In genomic region chr18:44678725-44679055, GRCh38 we compare ENCODE assay signal across 8 cellular contexts. TPM values are rescaled to one million over a fixed set of nuclear protein-coding genes. Genes with fewer than 3 reads are reported as not detected.
DNase-seq lines count a peak whose midpoint lies in the region; ATAC-seq and TF ChIP-seq lines count a peak whose summit lies in the region.

No MANE protein-coding gene starts in this region.

- peak overlapping the region in 4 of 5 experiments; percentile 36 to 83 (median 59) for H3K27ac Mint-ChIP-seq in brain

- H3K4me3 Mint-ChIP-seq in brain, result peak overlapping the region in 3 of 5 experiments; percentile 60 to 83 (median 72)

- H3K4me3 ChIP-seq in right atrium auricular region (peak overlapping the region; percentile 73 to 79), muscle layer of colon (ENCODE audit: low read depth in 1 of 2, low read length in 2 of 2) (no peak overlapping the region), vagina (peak overlapping the region; percentile 67 to 94)

- H3K36me3 Mint-ChIP-seq in brain, result no peaks in the 10 kb centered on the region

- H3K9ac ChIP-seq in muscle layer of colon (ENCODE audit: low read length), result no peak overlapping the region

- H3K27me3 Mint-ChIP-seq in brain, result peaks cover 15% of the 10 kb centered on the region

- H3K9me3 ChIP-seq in right atrium auricular region, result no peaks in the 10 kb centered on the region
- no peaks in the 10 kb centered on the region for H3K9me3 ChIP-seq in muscle layer of colon (ENCODE audit: low read length)
- no peaks in the 10 kb centered on the region for H3K9me3 ChIP-seq in vagina

- no peak for ATAC-seq in Right ventricle myocardium inferior
- ATAC-seq in HG03025 (IDR thresholded peaks at IDR 0.05; ENCODE audit: low FRiP score, unreplicated experiment), result no peak

- no peak for TF ChIP-seq POLR2A in vagina (IDR thresholded peaks at IDR 0.05)

- H3K36me3 ChIP-seq in right atrium auricular region, result no peaks in the 10 kb centered on the region
- no peaks in the 10 kb centered on the region for H3K36me3 ChIP-seq in muscle layer of colon (ENCODE audit: insufficient read depth, low read length)
- no peaks in the 10 kb centered on the region for H3K36me3 ChIP-seq in vagina

- no peaks in the 10 kb centered on the region for H3K27me3 ChIP-seq in right atrium auricular region
- H3K27me3 ChIP-seq in muscle layer of colon (ENCODE audit: control insufficient read depth in 1 of 2, insufficient read depth in 2 of 2, low read length in 2 of 2), result no peaks in the 10 kb centered on the region
- H3K27me3 ChIP-seq in vagina, result no peaks in the 10 kb centered on the region

- TF ChIP-seq CTCF in right atrium auricular region (IDR thresholded peaks at IDR 0.05) (no peak), brain (conservative IDR thresholded peaks at IDR 0.05) (no peak), vagina (IDR thresholded peaks at IDR 0.05) (no peak)

- no peaks in the 10 kb centered on the region for H3K9me3 Mint-ChIP-seq in brain

- intact Hi-C loops in Right ventricle myocardium inferior (cut with DNase I) (loop anchor here (1.0 to 2.0 kb wide), 2 partner anchors 216 to 534 kb away; no protein-coding TSS in a partner anchor), vagina (cut with DNase I) (loop anchor here (2.0 kb wide), 1 partner anchor 646 kb away; no protein-coding TSS in a partner anchor)

- H3K4me1 ChIP-seq in right atrium auricular region (peaks cover 0 to 17% of the 10 kb centered on the region in 2 donors), muscle layer of colon (ENCODE audit: insufficient read depth, low read length) (peaks cover 16% of the 10 kb centered on the region), vagina (peaks cover 33% of the 10 kb centered on the region)

- H3K4me1 Mint-ChIP-seq in brain, result peaks cover 21% of the 10 kb centered on the region

- H3K27ac ChIP-seq in right atrium auricular region (peak overlapping the region; percentile 87 to 90), muscle layer of colon (ENCODE audit: low read depth, low read length) (peak overlapping the region; percentile 93), vagina (peak overlapping the region; percentile 96)

- no peak for DNase-seq in right atrium auricular region (ENCODE audit: low spot score)
- DNase-seq in Right ventricle myocardium inferior (ENCODE audit: missing footprints), result no peak
- no peak for DNase-seq in vagina (ENCODE audit: extremely low spot score in 2 of 2)
- no peak for DNase-seq in midbrain (lab: John Stamatoyannopoulos, UW)
- DNase-seq in NCI-H510A (lab: John Stamatoyannopoulos, UW), result no peak

RNA-seq across cellular contexts. Expression of gene SETBP1, which starts 2.0 kb away (rescaled TPM):
- total RNA-seq in right atrium auricular region, result 10 to 100 TPM in 1 of 2 donors, 1 to 10 TPM in 1; 7.8 to 13.4 TPM
- 7.1 TPM for total RNA-seq in Right ventricle myocardium inferior
- 25.7 TPM for polyA plus RNA-seq in brain (ENCODE audit: insufficient read depth, low read depth, low replicate concordance)
- 38.1 TPM for total RNA-seq in vagina

Comparison
In these comparisons a context has a peak if more than half of its experiments do, and no peak if none do; other contexts are left out.
1. H3K4me3 ChIP-seq: peak in right atrium auricular region (2 of 2) and vagina (2 of 2); none in muscle layer of colon (0 of 2).
2. Peak in every context shown above with its lines, with median percentiles within 50 percentile points of each other: H3K27ac ChIP-seq.